In the genomic region with DNA sequence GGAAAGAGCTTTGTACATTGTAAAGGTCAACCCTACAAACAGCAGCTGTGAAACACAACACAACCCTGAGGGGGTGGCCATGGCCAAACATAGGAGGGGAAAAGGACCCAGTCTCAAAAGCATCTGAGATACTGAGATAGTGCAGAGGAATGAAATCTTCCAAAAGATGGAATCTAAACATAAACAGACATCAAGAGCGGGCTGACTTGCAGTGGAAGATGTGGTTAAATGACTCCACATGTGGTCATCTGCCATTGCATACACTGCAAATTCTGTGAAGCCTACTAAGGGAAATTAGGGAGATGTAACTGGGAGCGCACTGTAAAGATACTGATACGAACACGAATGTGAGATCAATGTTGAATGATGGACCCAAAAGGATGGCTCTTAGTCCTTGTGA, we compare ENCODE assay signal across 1 cellular context.
TF ChIP-seq lines count a peak whose summit lies in the region.

No MANE protein-coding gene starts in this region.

TF ChIP-seq in IMR-90, 13 proteins besides CTCF, POLR2A, EP300 and RAD21 (continued from another document):
- TF ChIP-seq SMC3 (IDR thresholded peaks at IDR 0.05; ENCODE audit: low read depth, low read length) (no peak), MAZ (IDR thresholded peaks at IDR 0.05; ENCODE audit: borderline replicate concordance, low read depth, low read length) (no peak)
